Comparison of ENCODE assay signal across 8 cellular contexts in genomic region chr2:73628493-73628892, GRCh38.
DNase-seq lines count a peak whose midpoint lies in the region; ATAC-seq and TF ChIP-seq lines count a peak whose summit lies in the region.
"Not testable (repeated sequence)": the region's sequence is repeated elsewhere in the genome, so short reads cannot be mapped to it uniquely, and the experiment has no call there.

No MANE protein-coding gene starts in this region.

- not testable (repeated sequence) for H3K36me3 Mint-ChIP-seq in stimulated activated naive B cell treated with anti-CD40 and anti-IgM and Interleukin-4, amounts not matched to agents 10 μg/mL and 1 μg/mL and 100 μg/mL, for 72 hours

- H3K27me3 Mint-ChIP-seq in stimulated activated naive B cell treated with anti-CD40 and anti-IgM and Interleukin-4, amounts not matched to agents 10 μg/mL and 1 μg/mL and 100 μg/mL, for 72 hours = not testable (repeated sequence)

- H3K9me3 Mint-ChIP-seq in stimulated activated naive B cell treated with anti-CD40 and anti-IgM and Interleukin-4, amounts not matched to agents 10 μg/mL and 1 μg/mL and 100 μg/mL, for 72 hours = not testable (repeated sequence)

- ATAC-seq in GM18870 (IDR thresholded peaks at IDR 0.05; ENCODE audit: unreplicated experiment) (peak; percentile 70), GM19395 (IDR thresholded peaks at IDR 0.05; ENCODE audit: unreplicated experiment) (peak; percentile 69), GM21786 (IDR thresholded peaks at IDR 0.05; ENCODE audit: unreplicated experiment) (peak; percentile 65), HG02852 (IDR thresholded peaks at IDR 0.05; ENCODE audit: unreplicated experiment) (peak; percentile 76), HG03135 (IDR thresholded peaks at IDR 0.05; ENCODE audit: unreplicated experiment) (peak; percentile 67), HG03565 (IDR thresholded peaks at IDR 0.05; ENCODE audit: unreplicated experiment) (peak; percentile 83)
- peak; percentile 35 to 37 for ATAC-seq in stimulated activated naive B cell treated with anti-CD40 and anti-IgM and Interleukin-4, amounts not matched to agents 10 μg/mL and 1 μg/mL and 100 μg/mL, for 72 hours (replicated peaks)

- in situ Hi-C loops in GM13977 (cut with MboI; ENCODE audit: low pct_unique_long_range_greater_than_20kb, low sequenced_read_pairs, unreplicated experiment) = not testable (repeated sequence)

- DNase-seq in GM13977 (ENCODE audit: low spot score) = peak; percentile 31
- DNase-seq in stimulated activated naive B cell treated with anti-CD40 and anti-IgM and Interleukin-4, amounts not matched to agents 10 μg/mL and 1 μg/mL and 100 μg/mL, for 72 hours = not testable (repeated sequence)

- H3K27ac Mint-ChIP-seq in stimulated activated naive B cell treated with anti-CD40 and anti-IgM and Interleukin-4, amounts not matched to agents 10 μg/mL and 1 μg/mL and 100 μg/mL, for 72 hours = not testable (repeated sequence)

- not testable (repeated sequence) for H3K4me3 Mint-ChIP-seq in stimulated activated naive B cell treated with anti-CD40 and anti-IgM and Interleukin-4, amounts not matched to agents 10 μg/mL and 1 μg/mL and 100 μg/mL, for 72 hours

- TF ChIP-seq CTCF in GM13977 (IDR thresholded peaks at IDR 0.05; ENCODE audit: extremely low read depth, insufficient read depth, missing control alignments) = not testable (repeated sequence)

- peaks cover 9 to 11% of the 10 kb centered on the region in 2 donors for H3K4me1 Mint-ChIP-seq in stimulated activated naive B cell treated with anti-CD40 and anti-IgM and Interleukin-4, amounts not matched to agents 10 μg/mL and 1 μg/mL and 100 μg/mL, for 72 hours
